ENCODE assay signal across 17 cellular contexts in the genomic region with DNA sequence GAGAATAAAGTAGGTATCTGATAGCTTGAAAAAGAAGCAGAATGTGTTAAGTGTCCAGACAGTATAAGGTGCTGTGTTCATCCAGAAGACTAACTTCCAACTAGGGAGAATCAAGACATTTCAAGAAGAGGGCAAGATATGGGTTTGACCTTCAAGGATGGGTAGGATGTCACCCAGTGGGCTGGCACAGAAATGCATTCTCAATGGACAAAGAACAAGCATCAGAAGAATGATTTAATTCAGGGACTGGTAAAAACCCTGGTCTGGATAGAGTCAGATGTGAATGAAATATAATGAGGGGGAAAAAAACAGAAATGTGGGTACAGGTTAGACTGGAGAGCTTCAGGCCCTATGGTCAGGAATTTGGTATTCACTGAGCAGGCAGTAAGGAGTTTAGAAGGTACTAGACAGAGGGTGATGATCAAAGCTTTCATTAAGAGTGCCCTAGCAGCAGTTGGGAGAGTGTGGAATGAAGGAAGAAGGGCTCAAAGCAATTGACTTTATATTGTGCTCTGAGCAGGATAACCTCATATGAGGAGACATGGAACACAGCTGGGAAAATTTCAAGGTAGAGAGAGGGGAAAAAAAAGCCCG.
DNase-seq lines count a peak whose midpoint lies in the region; ATAC-seq and TF ChIP-seq lines count a peak whose summit lies in the region.
"Had no signal": no experiment of that assay in that cellular context is flagged by ENCODE, and none has a peak within 500 bp of the region (broad histone marks: within the 10 kb centered on the region; RNA-seq: fewer than 3 reads in every experiment).

No MANE protein-coding gene starts in this region.

- no peak for ATAC-seq in activated T-helper 17 cell treated with anti-CD3 and anti-CD28 coated beads, Interleukin-2, amount 50 U/mL, for 72 hours (replicated peaks)
- no peak for ATAC-seq in HG02610 (IDR thresholded peaks at IDR 0.05; ENCODE audit: unreplicated experiment)
- ATAC-seq: activated CD4-positive, CD25-positive, alpha-beta regulatory T cell treated with anti-CD3 and anti-CD28 coated beads, Interleukin-2, amount 50 U/mL, for 24 hours; right lobe of liver had no signal

- H3K27ac ChIP-seq in mesenchymal stem cell (ENCODE audit: low read length, poor library complexity, severe bottlenecking) (no peak overlapping the region), vagina (no peak overlapping the region)
- H3K27ac ChIP-seq: colonic mucosa, right lobe of liver had no signal

- no peak for TF ChIP-seq CTCF in vagina (IDR thresholded peaks at IDR 0.05)

- H2AK5ac ChIP-seq in mesenchymal stem cell (ENCODE audit: low read length, severe bottlenecking): no peak overlapping the region

- CTCF ChIA-PET in activated naive CD4-positive, alpha-beta T cell treated with anti-CD3 and anti-CD28 coated beads for 36 hours (lab: Charles Lee): no interaction called here

- H2BK15ac ChIP-seq in mesenchymal stem cell (ENCODE audit: low read depth, poor library complexity, severe bottlenecking): no peak overlapping the region

- no peak overlapping the region for H3K27ac Mint-ChIP-seq in activated naive CD4-positive, alpha-beta T cell treated with anti-CD3 and anti-CD28 coated beads for 36 hours
- H3K27ac Mint-ChIP-seq in activated T-helper 17 cell treated with anti-CD3 and anti-CD28 coated beads, Interleukin-2, amount 50 U/mL, for 72 hours: peak overlapping the region; percentile 60

- H3K4me3 Mint-ChIP-seq in activated naive CD4-positive, alpha-beta T cell treated with anti-CD3 and anti-CD28 coated beads for 36 hours: peak overlapping the region; percentile 15
- H3K4me3 Mint-ChIP-seq in activated T-helper 17 cell treated with anti-CD3 and anti-CD28 coated beads, Interleukin-2, amount 50 U/mL, for 72 hours: peak overlapping the region; percentile 94

- peaks cover 57% of the 10 kb centered on the region for H3K4me1 Mint-ChIP-seq in activated naive CD4-positive, alpha-beta T cell treated with anti-CD3 and anti-CD28 coated beads for 36 hours (ENCODE audit: low read depth)
- H3K4me1 Mint-ChIP-seq in activated T-helper 17 cell treated with anti-CD3 and anti-CD28 coated beads, Interleukin-2, amount 50 U/mL, for 72 hours: peaks cover 41% of the 10 kb centered on the region

- no peak overlapping the region for H3K14ac ChIP-seq in mesenchymal stem cell (ENCODE audit: low read length in 2 of 2)

- peak overlapping the region; percentile 36 for H3K4me2 ChIP-seq in mesenchymal stem cell (ENCODE audit: low read length, poor library complexity, severe bottlenecking)

- H3K4me3 ChIP-seq in mesenchymal stem cell (ENCODE audit: insufficient read depth in 1 of 2, low read depth in 1 of 2, low read length in 2 of 2) (no peak overlapping the region), vagina (no peak overlapping the region)
- H3K4me3 ChIP-seq: colonic mucosa, right lobe of liver had no signal

- H3K9me3 ChIP-seq in mesenchymal stem cell (ENCODE audit: control insufficient read depth, low read length) (peaks cover 12% of the 10 kb centered on the region), vagina (no peaks in the 10 kb centered on the region)
- H3K9me3 ChIP-seq: colonic mucosa, right lobe of liver had no signal

- H4K91ac ChIP-seq in mesenchymal stem cell (ENCODE audit: low read length): no peak overlapping the region

- no peak for DNase-seq in activated naive CD4-positive, alpha-beta T cell treated with anti-CD3 and anti-CD28 coated beads for 36 hours
- DNase-seq in activated naive CD4-positive, alpha-beta T cell treated with anti-CD3 and anti-CD28 coated beads, Interleukin-2, amount 50 U/mL, for 16 hours: no peak
- DNase-seq in mesenchymal stem cell: no peak
- peak; percentile 85 for DNase-seq in superior temporal gyrus (ENCODE audit: extremely low spot score)
- DNase-seq in activated effector memory CD4-positive, alpha-beta T cell treated with anti-CD3 and anti-CD28 coated beads, Interleukin-2, amount 50 U/mL, for 16 hours: no peak
- no peak for DNase-seq in vagina (ENCODE audit: extremely low spot score in 2 of 2)
- DNase-seq: aorta, colonic mucosa, GOT3, MM.1S, NCI-H187 treated with DMSO at 0.1 percent for 48 hours, NCI-H510A, right lobe of liver, SHP77 had no signal

- H2AFZ ChIP-seq in mesenchymal stem cell (ENCODE audit: low read depth, low read length): no peak overlapping the region

- no peak overlapping the region for H2BK12ac ChIP-seq in mesenchymal stem cell (ENCODE audit: low read length in 2 of 2)

- H3K23ac ChIP-seq in mesenchymal stem cell (ENCODE audit: low read length in 2 of 2): no peak overlapping the region

- H3K4me1 ChIP-seq in mesenchymal stem cell (ENCODE audit: control insufficient read depth, insufficient read depth, low read depth, low read length) (peaks cover 3% of the 10 kb centered on the region), vagina (peaks cover 12% of the 10 kb centered on the region)
- H3K4me1 ChIP-seq: right lobe of liver had no signal

- peaks cover 7% of the 10 kb centered on the region for H3K36me3 Mint-ChIP-seq in activated naive CD4-positive, alpha-beta T cell treated with anti-CD3 and anti-CD28 coated beads for 36 hours (ENCODE audit: low read depth)
- peaks cover 40% of the 10 kb centered on the region for H3K36me3 Mint-ChIP-seq in activated T-helper 17 cell treated with anti-CD3 and anti-CD28 coated beads, Interleukin-2, amount 50 U/mL, for 72 hours (ENCODE audit: low read depth)

- peaks cover 0 to 3% of the 10 kb centered on the region in 2 experiments for H3K36me3 ChIP-seq in mesenchymal stem cell (ENCODE audit: control insufficient read depth in 1 of 2, insufficient read depth in 2 of 2, low read depth in 1 of 2, low read length in 2 of 2)
- no peaks in the 10 kb centered on the region for H3K36me3 ChIP-seq in vagina
- H3K36me3 ChIP-seq: colonic mucosa, right lobe of liver had no signal

- no peak overlapping the region for H4K8ac ChIP-seq in mesenchymal stem cell (ENCODE audit: low read length)

- no peaks in the 10 kb centered on the region for H3K27me3 ChIP-seq in mesenchymal stem cell (ENCODE audit: control insufficient read depth in 1 of 2, insufficient read depth in 1 of 2, low read length in 2 of 2)
- no peaks in the 10 kb centered on the region for H3K27me3 ChIP-seq in vagina
- H3K27me3 ChIP-seq: colonic mucosa, right lobe of liver had no signal

- H3K18ac ChIP-seq in mesenchymal stem cell (ENCODE audit: low read depth in 1 of 2, low read length in 2 of 2): no peak overlapping the region

- 90% methylated on average over 1 of the region's 1 CpG for WGBS in mesenchymal stem cell

- H3K27me3 Mint-ChIP-seq in activated naive CD4-positive, alpha-beta T cell treated with anti-CD3 and anti-CD28 coated beads for 36 hours (ENCODE audit: low read depth): no peaks in the 10 kb centered on the region
- no peaks in the 10 kb centered on the region for H3K27me3 Mint-ChIP-seq in activated T-helper 17 cell treated with anti-CD3 and anti-CD28 coated beads, Interleukin-2, amount 50 U/mL, for 72 hours

- intact Hi-C loops in activated naive CD4-positive, alpha-beta T cell treated with anti-CD3 and anti-CD28 coated beads for 36 hours (cut with micrococcal nuclease): no loop called here
- intact Hi-C loops in vagina (cut with DNase I): no loop called here

- no peak overlapping the region for H2BK5ac ChIP-seq in mesenchymal stem cell (ENCODE audit: low read depth, low read length, poor library complexity, severe bottlenecking)

- H3K4ac ChIP-seq in mesenchymal stem cell (ENCODE audit: low read depth in 1 of 2, low read length in 2 of 2): no peak overlapping the region

- no peak overlapping the region for H2BK120ac ChIP-seq in mesenchymal stem cell (ENCODE audit: low read depth, low read length)

- TF ChIP-seq POLR2A in vagina (IDR thresholded peaks at IDR 0.05): no peak

- H3K79me1 ChIP-seq in mesenchymal stem cell (replicated peaks; ENCODE audit: low read length, poor library complexity, severe bottlenecking): peaks cover 11% of the 10 kb centered on the region

- H3K9me3 Mint-ChIP-seq in activated naive CD4-positive, alpha-beta T cell treated with anti-CD3 and anti-CD28 coated beads for 36 hours: peaks cover 10% of the 10 kb centered on the region
- H3K9me3 Mint-ChIP-seq in activated T-helper 17 cell treated with anti-CD3 and anti-CD28 coated beads, Interleukin-2, amount 50 U/mL, for 72 hours: peaks cover 11% of the 10 kb centered on the region

- H3K9ac ChIP-seq in mesenchymal stem cell (ENCODE audit: low read length): no peak overlapping the region
